ENCODE assay signal across 8 cellular contexts in the genomic region with DNA sequence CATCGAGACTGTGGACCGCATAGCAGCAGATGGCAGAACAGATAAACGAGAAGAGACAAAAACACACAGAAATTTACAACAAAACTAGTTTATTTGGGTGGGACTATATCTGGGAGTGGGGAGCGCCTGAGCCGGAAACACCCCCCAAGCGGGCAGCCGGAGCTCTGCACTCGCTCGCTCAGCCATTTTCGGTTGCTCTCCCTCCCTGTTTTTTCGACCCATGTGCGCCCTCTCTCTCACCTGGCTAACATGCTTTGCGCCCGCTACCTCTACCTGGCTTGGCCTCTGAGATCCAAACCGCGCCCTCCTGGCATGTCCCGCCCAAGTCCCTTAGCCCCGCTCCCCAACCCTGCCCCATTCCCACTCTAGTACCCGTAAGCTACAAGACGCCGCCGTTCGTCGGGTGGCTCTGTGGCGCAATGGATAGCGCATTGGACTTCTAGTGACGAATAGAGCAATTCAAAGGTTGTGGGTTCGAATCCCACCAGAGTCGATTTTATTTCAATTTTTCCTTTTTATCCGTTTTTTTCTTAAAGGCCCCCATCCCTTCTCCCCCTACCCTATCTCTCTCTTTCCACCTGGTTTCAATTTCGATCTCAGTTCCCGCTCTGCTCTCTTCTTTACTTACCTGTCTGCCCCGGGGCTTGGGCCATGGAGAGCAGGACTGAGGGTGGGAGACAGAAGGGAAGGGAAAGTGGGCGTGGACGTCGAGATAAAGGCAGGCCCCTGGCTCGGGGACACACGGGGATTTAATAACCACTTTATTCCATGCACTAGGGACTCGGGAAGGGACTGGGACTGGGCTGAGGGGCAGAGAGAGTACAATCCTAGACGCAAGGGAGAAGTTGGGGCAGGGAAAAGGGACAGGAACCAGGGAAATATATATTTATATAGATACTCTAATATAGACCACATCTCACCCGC. TPM values are rescaled to one million over a fixed set of nuclear protein-coding genes. Genes with fewer than 3 reads are reported as not detected.
DNase-seq lines count a peak whose midpoint lies in the region; ATAC-seq lines count a peak whose summit lies in the region.

No MANE protein-coding gene starts in this region.

- peak; percentile 27 for ATAC-seq in Right ventricle myocardium superior (ENCODE audit: poor library complexity)
- ATAC-seq in GM21576 (IDR thresholded peaks at IDR 0.05; ENCODE audit: unreplicated experiment), result no peak

- peak; percentile 76 for DNase-seq in DMS114 treated with DMSO at 0.1 percent for 48 hours (lab: John Stamatoyannopoulos, UW; ENCODE audit: unreplicated experiment)
- peak; percentile 34 for DNase-seq in HuH-7 (ENCODE audit: low spot score)
- DNase-seq in SHP77 treated with DMSO at 0.1 percent for 48 hours (lab: John Stamatoyannopoulos, UW), result peak; percentile 89
- DNase-seq in activated naive CD4-positive, alpha-beta T cell treated with anti-CD3 and anti-CD28 coated beads, Interleukin-2, amount 50 U/mL, for 16 hours, result peak; percentile 78
- DNase-seq in Right ventricle myocardium superior, result peak; percentile 80
- DNase-seq in posterior cingulate gyrus, result peak in 8 of 10 donors; percentile 49 to 93 (median 65)
- DNase-seq in AML-193 (lab: John Stamatoyannopoulos, UW), result no peak

- intact Hi-C loops in Right ventricle myocardium superior (cut with DNase I) (loop anchor here (1.0 to 5.0 kb wide), 2 partner anchors 42 to 102 kb away; a partner anchor contains a TSS), posterior cingulate gyrus (cut with DNase I) (loop anchor here (2.0 to 10.0 kb wide), 4 partner anchors 37 to 254 kb away; a partner anchor contains a TSS)

RNA-seq across cellular contexts. Expression of a gene that starts 2.5 kb away (rescaled TPM):
- total RNA-seq in Right ventricle myocardium superior, result not detected

RNA-seq across cellular contexts. Expression of a gene that starts 3.1 kb away (rescaled TPM):
- total RNA-seq in Right ventricle myocardium superior, result 0.13 TPM

RNA-seq across cellular contexts. Expression of a gene that starts 31.4 kb away (rescaled TPM):
- 124 TPM for total RNA-seq in Right ventricle myocardium superior

RNA-seq across cellular contexts. Expression of a gene that starts 33.3 kb away (rescaled TPM):
- not detected for total RNA-seq in Right ventricle myocardium superior

RNA-seq across cellular contexts. Expression of a gene that starts 42.0 kb away (rescaled TPM):
- total RNA-seq in Right ventricle myocardium superior, result 54.8 TPM

Comparison
In these comparisons a context has a peak if more than half of its experiments do, and no peak if none do; other contexts are left out.
1. DNase-seq: peak in DMS114 treated with DMSO at 0.1 percent for 48 hours (single experiment), HuH-7 (single experiment), SHP77 treated with DMSO at 0.1 percent for 48 hours (single experiment), activated naive CD4-positive, alpha-beta T cell treated with anti-CD3 and anti-CD28 coated beads, Interleukin-2, amount 50 U/mL, for 16 hours (single experiment), Right ventricle myocardium superior (single experiment) and posterior cingulate gyrus (8 of 10); none in AML-193 (0 of 2).